ENCODE assay signal across 20 cellular contexts in the genomic region with DNA sequence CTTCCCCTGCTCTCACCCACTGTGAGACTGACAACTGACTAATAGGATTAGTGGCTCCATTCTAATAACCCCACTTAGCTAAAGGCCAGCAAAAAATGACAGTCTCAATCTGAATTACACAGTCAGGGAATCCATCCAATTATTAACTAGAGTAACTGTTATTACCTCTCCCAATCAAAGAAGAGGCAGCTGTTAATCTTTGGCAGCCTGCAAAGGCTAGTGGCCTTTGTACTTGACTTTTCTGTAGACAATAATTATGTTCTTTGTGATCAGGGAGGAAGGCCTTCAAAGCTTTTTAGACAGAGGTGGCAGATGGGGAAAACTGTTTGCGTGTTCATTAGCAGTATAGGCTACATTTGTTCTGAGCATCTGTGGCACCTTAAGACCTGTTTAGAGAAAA.
DNase-seq lines count a peak whose midpoint lies in the region; ATAC-seq, FAIRE-seq and TF ChIP-seq lines count a peak whose summit lies in the region.
"Had no signal": no experiment of that assay in that cellular context is flagged by ENCODE, and none has a peak within 500 bp of the region (broad histone marks: within the 10 kb centered on the region; RNA-seq: fewer than 3 reads in every experiment).

No MANE protein-coding gene starts in this region.

- WGBS in HepG2 (ENCODE audit: low lambda C conversion rate): 0% methylated on average over 1 of the region's 1 CpG

- peak overlapping the region; percentile 51 for H3K27ac ChIP-seq in HepG2 (ENCODE audit: extremely low read length, insufficient read depth, low read length)
- H3K27ac ChIP-seq: BLaER1 had no signal

- H3K79me2 ChIP-seq in HepG2 (ENCODE audit: insufficient read depth, low read length): no peaks in the 10 kb centered on the region

- TF ChIP-seq EP300 in HepG2 (IDR thresholded peaks at IDR 0.05; ENCODE audit: low read depth in 2 of 2, low read length in 2 of 2): no peak; a peak in 1 of 4 replicates
- TF ChIP-seq EP300 in HepG2 (CRISPR knock-in tag; IDR thresholded peaks at IDR 0.05; ENCODE audit: borderline replicate concordance): no peak

- peak; percentile 71 for FAIRE-seq in HepG2 (lab: Jason Lieb, UNC)
- FAIRE-seq: GM18507 had no signal

- ATAC-seq in HepG2 (peak; percentile 96), HG03342 (IDR thresholded peaks at IDR 0.05; ENCODE audit: unreplicated experiment) (no peak), HG02884 (IDR thresholded peaks at IDR 0.05; ENCODE audit: unreplicated experiment) (no peak)
- ATAC-seq: activated CD4-positive, CD25-positive, alpha-beta regulatory T cell treated with anti-CD3 and anti-CD28 coated beads, Interleukin-2, amount 50 U/mL, for 24 hours; activated T-helper 17 cell treated with anti-CD3 and anti-CD28 coated beads, Interleukin-2, amount 50 U/mL, for 72 hours; right cardiac atrium had no signal

- CTCF ChIA-PET in HepG2 (lab: Yijun Ruan, JAX; ENCODE audit: low intra/inter-chr PET ratio, low total read pairs): no interaction called here

- H3K4me2 ChIP-seq in HepG2 (ENCODE audit: low read depth, low read length): peak overlapping the region; percentile 42
- H3K4me2 ChIP-seq: BLaER1 had no signal

- no peaks in the 10 kb centered on the region for H4K20me1 ChIP-seq in HepG2 (ENCODE audit: insufficient read depth, low read length)
- H4K20me1 ChIP-seq: BLaER1 had no signal

- H3K9ac ChIP-seq in HepG2 (ENCODE audit: insufficient read depth, low read depth, low read length): no peak overlapping the region
- H3K9ac ChIP-seq: BLaER1 had no signal

- peaks cover 32% of the 10 kb centered on the region for H3K4me1 ChIP-seq in HepG2 (ENCODE audit: insufficient read depth, low read length)

- H3K9me3 ChIP-seq in HepG2 (ENCODE audit: low read length): no peaks in the 10 kb centered on the region
- H3K9me3 ChIP-seq: BLaER1 had no signal

- H3K4me3 ChIP-seq in HepG2 (replicated peaks in 1 of 3; ENCODE audit: insufficient read depth in 1 of 3, low read depth in 2 of 3, low read length in 3 of 3): no peak overlapping the region
- H3K4me3 ChIP-seq: BLaER1 had no signal

- TF ChIP-seq POLR2A in HepG2 (IDR thresholded peaks at IDR 0.05; ENCODE audit: insufficient read depth in 1 of 2, low read depth in 2 of 2, low read length in 2 of 2): no peak

- peak; percentile 73 for DNase-seq in D341Med (ENCODE audit: low spot score)
- peak; percentile 50 for DNase-seq in NCI-H1694 treated with DMSO at 0.1 percent for 48 hours (lab: John Stamatoyannopoulos, UW)
- DNase-seq in NCI-H774 (lab: John Stamatoyannopoulos, UW): peak; percentile 37
- DNase-seq in HepG2 (ENCODE audit: low spot score): peak; percentile 71
- DNase-seq in UCSD-AML1 (lab: John Stamatoyannopoulos, UW; ENCODE audit: unreplicated experiment): no peak
- DNase-seq in OCI-M2 (lab: John Stamatoyannopoulos, UW; ENCODE audit: unreplicated experiment): no peak
- DNase-seq: caudate nucleus; DMS79; effector memory CD4-positive, alpha-beta T cell; H7; right cardiac atrium; stimulated activated naive CD4-positive, alpha-beta T cell treated with Interleukin-2 at 50 U/mL for 16 hours; T-helper 2 cell; trophoblast cell had no signal

- POLR2A ChIA-PET in HepG2 (lab: Yijun Ruan, JAX): no interaction called here

- no peaks in the 10 kb centered on the region for H3K27me3 ChIP-seq in HepG2 (ENCODE audit: control insufficient read depth in 1 of 2, insufficient read depth in 2 of 2, low read length in 2 of 2)
- H3K27me3 ChIP-seq: BLaER1 had no signal

- intact Hi-C loops in HepG2 (cut with micrococcal nuclease; ENCODE audit: unreplicated experiment): no loop called here

- TF ChIP-seq RAD21 in HepG2 (CRISPR knock-in tag; IDR thresholded peaks at IDR 0.05): no peak

- no peak overlapping the region for H2AFZ ChIP-seq in HepG2 (ENCODE audit: low read length)

- in situ Hi-C loops in HepG2 (cut with HindIII; ENCODE audit: extremely low pct_ligation_motif_present, low pct_unique_long_range_greater_than_20kb): no loop called here

- TF ChIP-seq CTCF in HepG2 (CRISPR knock-in tag; IDR thresholded peaks at IDR 0.05): no peak

- BruUV-seq in HepG2 (replicated peaks; lab: Mats Ljungman, UMichigan): no TSS peak

- no peaks in the 10 kb centered on the region; a peak in 1 of 5 replicates for H3K36me3 ChIP-seq in HepG2 (replicated peaks in 1 of 2; ENCODE audit: control insufficient read depth in 1 of 2, insufficient read depth in 2 of 2, low read length in 2 of 2)
- H3K36me3 ChIP-seq: BLaER1 had no signal

TF ChIP-seq in HepG2, 621 proteins besides CTCF, POLR2A, EP300 and RAD21 (continues in another document):
- no peak for TF ChIP-seq POLR2AphosphoS5 (IDR thresholded peaks at IDR 0.05; ENCODE audit: low read depth, low read length)
- TF ChIP-seq ZBTB1 (CRISPR knock-in tag; IDR thresholded peaks at IDR 0.05; ENCODE audit: borderline replicate concordance): no peak
- TF ChIP-seq, protein P1, sequence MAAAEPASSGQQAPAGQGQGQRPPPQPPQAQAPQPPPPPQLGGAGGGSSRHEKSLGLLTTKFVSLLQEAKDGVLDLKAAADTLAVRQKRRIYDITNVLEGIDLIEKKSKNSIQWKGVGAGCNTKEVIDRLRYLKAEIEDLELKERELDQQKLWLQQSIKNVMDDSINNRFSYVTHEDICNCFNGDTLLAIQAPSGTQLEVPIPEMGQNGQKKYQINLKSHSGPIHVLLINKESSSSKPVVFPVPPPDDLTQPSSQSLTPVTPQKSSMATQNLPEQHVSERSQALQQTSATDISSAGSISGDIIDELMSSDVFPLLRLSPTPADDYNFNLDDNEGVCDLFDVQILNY (CRISPR knock-in tag; conservative IDR thresholded peaks at IDR 0.05): no peak
- 0 out of 2 replicates have a peak, but pooled peaks have one; percentile 15 for TF ChIP-seq KDM6A (CRISPR knock-in tag; IDR thresholded peaks at IDR 0.05; ENCODE audit: low read depth)
- TF ChIP-seq HNF4A (CRISPR knock-in tag; IDR thresholded peaks at IDR 0.05): peak; percentile 70
- peak; percentile 23; the same call in 1 of the 2 replicates for TF ChIP-seq POGZ (CRISPR knock-in tag; IDR thresholded peaks at IDR 0.05)
- peak; percentile 52; the same call in 1 of the 2 replicates for TF ChIP-seq HNF4G (IDR thresholded peaks at IDR 0.05; ENCODE audit: borderline replicate concordance, low read depth, low read length)
- no peak; the same call in 1 of the 2 replicates for TF ChIP-seq HNF4G (CRISPR knock-in tag; IDR thresholded peaks at IDR 0.05; ENCODE audit: borderline replicate concordance, low read depth)
- TF ChIP-seq, protein P2, sequence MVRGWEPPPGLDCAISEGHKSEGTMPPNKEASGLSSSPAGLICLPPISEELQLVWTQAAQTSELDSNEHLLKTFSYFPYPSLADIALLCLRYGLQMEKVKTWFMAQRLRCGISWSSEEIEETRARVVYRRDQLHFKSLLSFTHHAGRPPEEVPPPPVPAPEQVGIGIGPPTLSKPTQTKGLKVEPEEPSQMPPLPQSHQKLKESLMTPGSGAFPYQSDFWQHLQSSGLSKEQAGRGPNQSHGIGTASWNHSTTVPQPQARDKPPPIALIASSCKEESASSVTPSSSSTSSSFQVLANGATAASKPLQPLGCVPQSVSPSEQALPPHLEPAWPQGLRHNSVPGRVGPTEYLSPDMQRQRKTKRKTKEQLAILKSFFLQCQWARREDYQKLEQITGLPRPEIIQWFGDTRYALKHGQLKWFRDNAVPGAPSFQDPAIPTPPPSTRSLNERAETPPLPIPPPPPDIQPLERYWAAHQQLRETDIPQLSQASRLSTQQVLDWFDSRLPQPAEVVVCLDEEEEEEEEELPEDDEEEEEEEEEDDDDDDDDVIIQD (CRISPR knock-in tag; IDR thresholded peaks at IDR 0.05; ENCODE audit: low read depth): peak; percentile 57; the same call in 1 of the 2 replicates
- no peak for TF ChIP-seq ZNF337 (CRISPR knock-in tag; IDR thresholded peaks at IDR 0.05; ENCODE audit: borderline replicate concordance, low read depth)
- TF ChIP-seq TBX2 (CRISPR knock-in tag; IDR thresholded peaks at IDR 0.05; ENCODE audit: borderline replicate concordance): peak; percentile 98
- no peak for TF ChIP-seq CREB1 (IDR thresholded peaks at IDR 0.05)
- peak; percentile 53 for TF ChIP-seq CREB1 (CRISPR knock-in tag; IDR thresholded peaks at IDR 0.05)
- TF ChIP-seq GABPA (IDR thresholded peaks at IDR 0.05; ENCODE audit: low read depth, low read length): no peak
- TF ChIP-seq GABPA (CRISPR knock-in tag; IDR thresholded peaks at IDR 0.05; ENCODE audit: low read depth): no peak
- TF ChIP-seq, protein P3, sequence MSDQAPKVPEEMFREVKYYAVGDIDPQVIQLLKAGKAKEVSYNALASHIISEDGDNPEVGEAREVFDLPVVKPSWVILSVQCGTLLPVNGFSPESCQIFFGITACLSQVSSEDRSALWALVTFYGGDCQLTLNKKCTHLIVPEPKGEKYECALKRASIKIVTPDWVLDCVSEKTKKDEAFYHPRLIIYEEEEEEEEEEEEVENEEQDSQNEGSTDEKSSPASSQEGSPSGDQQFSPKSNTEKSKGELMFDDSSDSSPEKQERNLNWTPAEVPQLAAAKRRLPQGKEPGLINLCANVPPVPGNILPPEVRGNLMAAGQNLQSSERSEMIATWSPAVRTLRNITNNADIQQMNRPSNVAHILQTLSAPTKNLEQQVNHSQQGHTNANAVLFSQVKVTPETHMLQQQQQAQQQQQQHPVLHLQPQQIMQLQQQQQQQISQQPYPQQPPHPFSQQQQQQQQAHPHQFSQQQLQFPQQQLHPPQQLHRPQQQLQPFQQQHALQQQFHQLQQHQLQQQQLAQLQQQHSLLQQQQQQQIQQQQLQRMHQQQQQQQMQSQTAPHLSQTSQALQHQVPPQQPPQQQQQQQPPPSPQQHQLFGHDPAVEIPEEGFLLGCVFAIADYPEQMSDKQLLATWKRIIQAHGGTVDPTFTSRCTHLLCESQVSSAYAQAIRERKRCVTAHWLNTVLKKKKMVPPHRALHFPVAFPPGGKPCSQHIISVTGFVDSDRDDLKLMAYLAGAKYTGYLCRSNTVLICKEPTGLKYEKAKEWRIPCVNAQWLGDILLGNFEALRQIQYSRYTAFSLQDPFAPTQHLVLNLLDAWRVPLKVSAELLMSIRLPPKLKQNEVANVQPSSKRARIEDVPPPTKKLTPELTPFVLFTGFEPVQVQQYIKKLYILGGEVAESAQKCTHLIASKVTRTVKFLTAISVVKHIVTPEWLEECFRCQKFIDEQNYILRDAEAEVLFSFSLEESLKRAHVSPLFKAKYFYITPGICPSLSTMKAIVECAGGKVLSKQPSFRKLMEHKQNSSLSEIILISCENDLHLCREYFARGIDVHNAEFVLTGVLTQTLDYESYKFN (CRISPR knock-in tag; conservative IDR thresholded peaks at IDR 0.05): peak; percentile 83
- TF ChIP-seq HDAC2 (CRISPR knock-in tag; IDR thresholded peaks at IDR 0.05): peak; percentile 58; the same call in 1 of the 2 replicates
- TF ChIP-seq SALL1 (CRISPR knock-in tag; IDR thresholded peaks at IDR 0.05): peak; percentile 35; the same call in 1 of the 2 replicates

Comparison
In these comparisons a context has a peak if more than half of its experiments do, and no peak if none do; other contexts are left out.
1. DNase-seq: peak in D341Med (single experiment), NCI-H1694 treated with DMSO at 0.1 percent for 48 hours (single experiment), NCI-H774 (single experiment) and HepG2 (single experiment); none in UCSD-AML1 (single experiment) and OCI-M2 (single experiment).